In genomic region chr18:21955757-21956652, GRCh38 we compare ENCODE assay signal across 7 cellular contexts.
DNase-seq lines count a peak whose midpoint lies in the region; ATAC-seq and TF ChIP-seq lines count a peak whose summit lies in the region.

No MANE protein-coding gene starts in this region.

- H3K9me3 ChIP-seq in adrenal gland (replicated peaks in 1 of 3) (no peaks in the 10 kb centered on the region), right atrium auricular region (no peaks in the 10 kb centered on the region), sigmoid colon (no peaks in the 10 kb centered on the region)

- H3K4me3 ChIP-seq in adrenal gland (no peak overlapping the region), right atrium auricular region (no peak overlapping the region), sigmoid colon (no peak overlapping the region)

- DNase-seq in GM13977 (ENCODE audit: low spot score) (peak; percentile 73), NAMALWA (ENCODE audit: low spot score) (peak; percentile 84), T-helper 1 cell (peak; percentile 48 to 78 (median 58)), adrenal gland (peak; percentile 78 to 91 (median 84)), right atrium auricular region (ENCODE audit: low spot score) (peak; percentile 86), sigmoid colon (peak; percentile 79)

- H3K27ac ChIP-seq in adrenal gland (no peak overlapping the region), right atrium auricular region (no peak overlapping the region), sigmoid colon (no peak overlapping the region)

- intact Hi-C loops in adrenal gland (cut with DNase I) (no loop called here), sigmoid colon (cut with DNase I) (loop anchor here (5.0 kb wide), 4 partner anchors 39 to 764 kb away; no protein-coding TSS in a partner anchor)

- no peak for TF ChIP-seq EP300 in sigmoid colon (IDR thresholded peaks at IDR 0.05)

- WGBS in adrenal gland, 4 donors: 35 to 43% (median 38%) methylated on average over 8 of the region's 8 CpGs
- WGBS in sigmoid colon, 2 donors: 42 to 44% methylated on average over 8 of the region's 8 CpGs

- in situ Hi-C loops in GM13977 (cut with MboI; ENCODE audit: low pct_unique_long_range_greater_than_20kb, low sequenced_read_pairs, unreplicated experiment): no loop called here

- TF ChIP-seq POLR2A in adrenal gland (IDR thresholded peaks at IDR 0.05): no peak
- TF ChIP-seq POLR2A in sigmoid colon (IDR thresholded peaks at IDR 0.05): no peak

- no peaks in the 10 kb centered on the region for H3K4me1 ChIP-seq in adrenal gland (replicated peaks in 1 of 2)
- H3K4me1 ChIP-seq in right atrium auricular region: no peaks in the 10 kb centered on the region
- peaks cover 0 to 3% (median 0%) of the 10 kb centered on the region in 4 donors for H3K4me1 ChIP-seq in sigmoid colon

- H3K27me3 ChIP-seq in adrenal gland (no peaks in the 10 kb centered on the region), right atrium auricular region (no peaks in the 10 kb centered on the region), sigmoid colon (no peaks in the 10 kb centered on the region)

- H3K36me3 ChIP-seq in adrenal gland (replicated peaks in 1 of 2): no peaks in the 10 kb centered on the region
- no peaks in the 10 kb centered on the region for H3K36me3 ChIP-seq in right atrium auricular region
- H3K36me3 ChIP-seq in sigmoid colon: no peaks in the 10 kb centered on the region

- TF ChIP-seq CTCF in GM13977 (IDR thresholded peaks at IDR 0.05; ENCODE audit: extremely low read depth, insufficient read depth, missing control alignments) (peak; percentile 96), adrenal gland (IDR thresholded peaks at IDR 0.05) (peak; percentile 75 to 97 (median 83)), right atrium auricular region (IDR thresholded peaks at IDR 0.05) (peak; percentile 81 to 90), sigmoid colon (IDR thresholded peaks at IDR 0.05) (peak; percentile 38 to 88 (median 70))

- ATAC-seq in HG02571 (IDR thresholded peaks at IDR 0.05; ENCODE audit: unreplicated experiment): peak; percentile 82
